In genomic region chr14:85308531-85309300, GRCh38 we compare ENCODE assay signal across 21 cellular contexts.
A peak's percentile ranks its signal among the peaks of the same experiment; 100 is the strongest.
DNase-seq lines count a peak whose midpoint lies in the region; ATAC-seq and TF ChIP-seq lines count a peak whose summit lies in the region.
"Had no signal": no experiment of that assay in that cellular context is flagged by ENCODE, and none has a peak within 500 bp of the region (broad histone marks: within the 10 kb centered on the region; RNA-seq: fewer than 3 reads in every experiment).

No MANE protein-coding gene starts in this region.

- H3K18ac ChIP-seq in mesenchymal stem cell (ENCODE audit: low read depth in 1 of 2, low read length in 2 of 2) = peak overlapping the region in 1 of 2 experiments; percentile 22

- H3K36me3 ChIP-seq in HAP-1 (replicated peaks) (no peaks in the 10 kb centered on the region), mesenchymal stem cell (ENCODE audit: control insufficient read depth in 1 of 2, insufficient read depth in 2 of 2, low read depth in 1 of 2, low read length in 2 of 2) (no peaks in the 10 kb centered on the region)
- H3K36me3 ChIP-seq: colonic mucosa, prostate gland, vagina had no signal

- no peaks in the 10 kb centered on the region for H3K79me1 ChIP-seq in mesenchymal stem cell (replicated peaks; ENCODE audit: low read length, poor library complexity, severe bottlenecking)

- H3K27ac Mint-ChIP-seq in chondrocyte (ENCODE audit: unreplicated experiment) = peak overlapping the region; percentile 43

- H2AFZ ChIP-seq in mesenchymal stem cell (ENCODE audit: low read depth, low read length) = no peak overlapping the region

- no peak overlapping the region for H3K14ac ChIP-seq in mesenchymal stem cell (ENCODE audit: low read length in 2 of 2)

- no peak overlapping the region for H3K9ac ChIP-seq in mesenchymal stem cell (ENCODE audit: low read length)

- H3K27me3 Mint-ChIP-seq in chondrocyte (ENCODE audit: low read depth) = no peaks in the 10 kb centered on the region

- H3K9me3 Mint-ChIP-seq in chondrocyte (ENCODE audit: low read depth) = no peaks in the 10 kb centered on the region

- peak overlapping the region; percentile 49 to 77 for H2BK12ac ChIP-seq in mesenchymal stem cell (ENCODE audit: low read length in 2 of 2)

- H3K4me3 Mint-ChIP-seq in chondrocyte (ENCODE audit: unreplicated experiment) = peak overlapping the region; percentile 52

- H3K4me3 ChIP-seq in HAP-1 = no peak overlapping the region
- no peak overlapping the region for H3K4me3 ChIP-seq in mesenchymal stem cell (ENCODE audit: insufficient read depth in 1 of 2, low read depth in 1 of 2, low read length in 2 of 2)
- H3K4me3 ChIP-seq: colonic mucosa, GM12878, prostate gland, vagina had no signal

- no peak overlapping the region for H2BK15ac ChIP-seq in mesenchymal stem cell (ENCODE audit: low read depth, poor library complexity, severe bottlenecking)

- no peak overlapping the region for H4K8ac ChIP-seq in mesenchymal stem cell (ENCODE audit: low read length)

- no peak overlapping the region for H4K91ac ChIP-seq in mesenchymal stem cell (ENCODE audit: low read length)

- ATAC-seq in activated CD4-positive, CD25-positive, alpha-beta regulatory T cell treated with anti-CD3 and anti-CD28 coated beads, Interleukin-2, amount 50 U/mL, for 24 hours = no peak
- ATAC-seq in HG03520 (IDR thresholded peaks at IDR 0.05; ENCODE audit: unreplicated experiment) = no peak
- ATAC-seq: GM12878, left colon had no signal

- H3K27me3 ChIP-seq in HAP-1 (ENCODE audit: low read depth) = no peaks in the 10 kb centered on the region
- no peaks in the 10 kb centered on the region for H3K27me3 ChIP-seq in mesenchymal stem cell (ENCODE audit: control insufficient read depth in 1 of 2, insufficient read depth in 1 of 2, low read length in 2 of 2)
- H3K27me3 ChIP-seq: colonic mucosa, vagina had no signal

- H2AK5ac ChIP-seq in mesenchymal stem cell (ENCODE audit: low read length, severe bottlenecking) = peak overlapping the region; percentile 50

- no peak overlapping the region for H3K4ac ChIP-seq in mesenchymal stem cell (ENCODE audit: low read depth in 1 of 2, low read length in 2 of 2)

- H3K36me3 Mint-ChIP-seq in chondrocyte (ENCODE audit: low read depth) = no peaks in the 10 kb centered on the region

- WGBS in mesenchymal stem cell = 45% methylated on average over 7 of the region's 8 CpGs

- H2BK5ac ChIP-seq in mesenchymal stem cell (ENCODE audit: low read depth, low read length, poor library complexity, severe bottlenecking) = no peak overlapping the region

- in situ Hi-C loops in HAP-1 (cut with MboI; ENCODE audit: low sequenced_read_pairs) = no loop called here

- H3K27ac ChIP-seq in mesenchymal stem cell (ENCODE audit: low read length, poor library complexity, severe bottlenecking) = no peak overlapping the region
- H3K27ac ChIP-seq: colonic mucosa, prostate gland, vagina, VCaP had no signal

- peaks cover 28% of the 10 kb centered on the region for H3K4me1 Mint-ChIP-seq in chondrocyte (ENCODE audit: low read depth)

- no peaks in the 10 kb centered on the region for H3K9me3 ChIP-seq in HAP-1
- H3K9me3 ChIP-seq in mesenchymal stem cell (ENCODE audit: control insufficient read depth, low read length) = no peaks in the 10 kb centered on the region
- H3K9me3 ChIP-seq: Caco-2, colonic mucosa, prostate gland, vagina had no signal

- no peak overlapping the region for H3K4me2 ChIP-seq in mesenchymal stem cell (ENCODE audit: low read length, poor library complexity, severe bottlenecking)

- TF ChIP-seq CTCF in chondrocyte (IDR thresholded peaks at IDR 0.05) = no peak

- peak; percentile 53 to 59 for DNase-seq in HAP-1 (ENCODE audit: low spot score in 2 of 2)
- DNase-seq in NCI-H2171 treated with DMSO at 0.1 percent for 48 hours (lab: John Stamatoyannopoulos, UW) = peak; percentile 60
- no peak for DNase-seq in chondrocyte (ENCODE audit: low spot score)
- DNase-seq in mesenchymal stem cell = peak; percentile 49
- no peak for DNase-seq in activated CD4-positive, alpha-beta T cell treated with anti-CD3 and anti-CD28 coated beads for 48 hours
- DNase-seq in activated CD8-positive, alpha-beta memory T cell treated with anti-CD3 and anti-CD28 coated beads, Interleukin-2, amount 50 U/mL, for 4 hours = no peak
- DNase-seq: activated CD8-positive, alpha-beta memory T cell treated with anti-CD3 and anti-CD28 coated beads for 24 hours; activated effector memory CD4-positive, alpha-beta T cell treated with Interleukin-2 at 50 U/mL for 16 hours; amygdala; Caco-2; colonic mucosa; hippocampal formation; left colon; MV-4-11; NCI-H510A treated with DMSO at 0.1 percent for 48 hours had no signal

- peak overlapping the region; percentile 64 for H2BK120ac ChIP-seq in mesenchymal stem cell (ENCODE audit: low read depth, low read length)

- no peak overlapping the region for H3K23ac ChIP-seq in mesenchymal stem cell (ENCODE audit: low read length in 2 of 2)

- H3K4me1 ChIP-seq in HAP-1 (peaks cover 18% of the 10 kb centered on the region), mesenchymal stem cell (ENCODE audit: control insufficient read depth, insufficient read depth, low read depth, low read length) (peaks cover 2% of the 10 kb centered on the region)
- H3K4me1 ChIP-seq: Caco-2, colonic mucosa, prostate gland, vagina had no signal

Comparison
In these comparisons a context has a peak if more than half of its experiments do, and no peak if none do; other contexts are left out.
1. DNase-seq: peak in HAP-1 (2 of 2), NCI-H2171 treated with DMSO at 0.1 percent for 48 hours (single experiment) and mesenchymal stem cell (single experiment); none in chondrocyte (single experiment), activated CD4-positive, alpha-beta T cell treated with anti-CD3 and anti-CD28 coated beads for 48 hours (single experiment) and activated CD8-positive, alpha-beta memory T cell treated with anti-CD3 and anti-CD28 coated beads, Interleukin-2, amount 50 U/mL, for 4 hours (single experiment).